19 cellular contexts compared by ENCODE assay signal in the genomic region with DNA sequence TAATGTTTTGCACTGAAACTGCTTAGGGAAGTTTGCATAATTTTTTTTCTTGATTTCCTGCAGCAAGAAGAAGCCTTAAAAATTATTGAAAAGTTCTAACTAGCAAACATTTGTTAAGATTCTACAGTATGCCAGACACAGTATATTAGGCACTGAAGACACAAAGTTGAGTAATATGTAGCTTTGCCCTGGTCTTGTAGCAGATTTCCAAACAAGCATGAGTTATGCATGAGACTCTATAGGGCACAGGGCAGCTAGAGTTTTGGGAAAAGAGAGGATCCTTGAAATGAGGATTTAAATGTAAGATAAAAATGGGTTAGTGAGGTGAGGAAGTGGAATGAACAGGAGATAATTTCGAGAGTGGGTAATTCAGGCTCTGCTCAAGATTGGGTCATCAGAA. TPM values are rescaled to one million over a fixed set of nuclear protein-coding genes. Genes with fewer than 3 reads are reported as not detected.
DNase-seq lines count a peak whose midpoint lies in the region; ATAC-seq and TF ChIP-seq lines count a peak whose summit lies in the region.
"Had no signal": no experiment of that assay in that cellular context is flagged by ENCODE, and none has a peak within 500 bp of the region (broad histone marks: within the 10 kb centered on the region; RNA-seq: fewer than 3 reads in every experiment).

No MANE protein-coding gene starts in this region.

- peaks cover 6% of the 10 kb centered on the region for H3K36me3 Mint-ChIP-seq in activated CD4-positive, alpha-beta T cell treated with anti-CD3 and anti-CD28 coated beads, Interleukin-2, amount 10 ng/mL, durations not matched to agents 24 days and 14 days (ENCODE audit: low read depth)
- H3K36me3 Mint-ChIP-seq in activated naive CD8-positive, alpha-beta T cell treated with anti-CD3 and anti-CD28 coated beads, Interleukin-2, amount 50 U/mL, for 24 hours (ENCODE audit: low read depth), result no peaks in the 10 kb centered on the region

- H3K4me3 ChIP-seq in neutrophil (ENCODE audit: low read depth in 1 of 2, low read length in 1 of 2), result peak overlapping the region in 1 of 2 experiments; percentile 16
- H3K4me3 ChIP-seq: hepatocyte, MG63, testis had no signal

- no peaks in the 10 kb centered on the region for H3K27me3 ChIP-seq in neutrophil
- H3K27me3 ChIP-seq: hepatocyte, MG63, testis had no signal

- H3K36me3 ChIP-seq in neutrophil, result no peaks in the 10 kb centered on the region
- H3K36me3 ChIP-seq: MG63 had no signal

- no peaks in the 10 kb centered on the region for H3K27me3 Mint-ChIP-seq in activated CD4-positive, alpha-beta T cell treated with anti-CD3 and anti-CD28 coated beads, Interleukin-2, amount 10 ng/mL, durations not matched to agents 24 days and 14 days
- no peaks in the 10 kb centered on the region for H3K27me3 Mint-ChIP-seq in activated naive CD8-positive, alpha-beta T cell treated with anti-CD3 and anti-CD28 coated beads, Interleukin-2, amount 50 U/mL, for 24 hours
- H3K27me3 Mint-ChIP-seq: progenitor cell of endocrine pancreas had no signal

- peak overlapping the region; percentile 76 for H3K27ac ChIP-seq in neutrophil
- H3K27ac ChIP-seq: hepatocyte, testis had no signal

- TF ChIP-seq CTCF in neutrophil (IDR thresholded peaks at IDR 0.05), result no peak

- no peak for DNase-seq in activated CD4-positive, alpha-beta T cell treated with anti-CD3 and anti-CD28 coated beads, Interleukin-2, amount 10 ng/mL, durations not matched to agents 24 days and 14 days
- DNase-seq in activated CD4-positive, alpha-beta T cell treated with anti-CD3 and anti-CD28 coated beads for 1 hour, result no peak
- DNase-seq in MV-4-11 (lab: John Stamatoyannopoulos, UW) (peak; percentile 9), NCI-H345 treated with DMSO at 0.1 percent for 48 hours (lab: John Stamatoyannopoulos, UW; ENCODE audit: unreplicated experiment) (no peak), Right ventricle myocardium inferior (ENCODE audit: missing footprints) (no peak)
- no peak for DNase-seq in activated naive CD8-positive, alpha-beta T cell treated with anti-CD3 and anti-CD28 coated beads, Interleukin-2, amount 50 U/mL, for 24 hours
- no peak for DNase-seq in stimulated activated CD4-positive, alpha-beta T cell treated with anti-CD3 and anti-CD28 coated beads, Interleukin-4, amount 100 ng/mL, for 24 hours
- DNase-seq: ACHN; activated gamma-delta T cell treated with Interleukin-2 at 50 U/mL for 16 hours; cerebellar nuclear complex; erythroblast; MG63; NCI-H2171 treated with DMSO at 0.1 percent for 48 hours; stimulated activated CD4-positive, alpha-beta T cell treated with anti-CD3 and anti-CD28 coated beads, Interleukin-12 subunit alpha, Interleukin-12 subunit beta, amount 100 ng/mL, for 4 hours; testis had no signal

- peak overlapping the region; percentile 57 for H3K4me3 Mint-ChIP-seq in activated CD4-positive, alpha-beta T cell treated with anti-CD3 and anti-CD28 coated beads, Interleukin-2, amount 10 ng/mL, durations not matched to agents 24 days and 14 days
- peak overlapping the region; percentile 10 for H3K4me3 Mint-ChIP-seq in activated naive CD8-positive, alpha-beta T cell treated with anti-CD3 and anti-CD28 coated beads, Interleukin-2, amount 50 U/mL, for 24 hours

- peak overlapping the region; percentile 88 for H3K27ac Mint-ChIP-seq in activated CD4-positive, alpha-beta T cell treated with anti-CD3 and anti-CD28 coated beads, Interleukin-2, amount 10 ng/mL, durations not matched to agents 24 days and 14 days
- peak overlapping the region; percentile 84 for H3K27ac Mint-ChIP-seq in activated naive CD8-positive, alpha-beta T cell treated with anti-CD3 and anti-CD28 coated beads, Interleukin-2, amount 50 U/mL, for 24 hours
- H3K27ac Mint-ChIP-seq: progenitor cell of endocrine pancreas had no signal

- no peak for ATAC-seq in activated naive CD8-positive, alpha-beta T cell treated with anti-CD3 and anti-CD28 coated beads, Interleukin-2, amount 50 U/mL, for 24 hours
- ATAC-seq in Right ventricle myocardium inferior, result no peak
- ATAC-seq: SK-N-SH treated with all-trans-retinoic acid at 6 μM for 48 hours had no signal

- no peaks in the 10 kb centered on the region for H3K9me3 ChIP-seq in neutrophil
- H3K9me3 ChIP-seq: MG63, testis had no signal

- peaks cover 15% of the 10 kb centered on the region for H3K9me3 Mint-ChIP-seq in activated CD4-positive, alpha-beta T cell treated with anti-CD3 and anti-CD28 coated beads, Interleukin-2, amount 10 ng/mL, durations not matched to agents 24 days and 14 days
- H3K9me3 Mint-ChIP-seq in activated naive CD8-positive, alpha-beta T cell treated with anti-CD3 and anti-CD28 coated beads, Interleukin-2, amount 50 U/mL, for 24 hours, result no peaks in the 10 kb centered on the region

- peaks cover 43% of the 10 kb centered on the region for H3K4me1 Mint-ChIP-seq in activated CD4-positive, alpha-beta T cell treated with anti-CD3 and anti-CD28 coated beads, Interleukin-2, amount 10 ng/mL, durations not matched to agents 24 days and 14 days
- H3K4me1 Mint-ChIP-seq in activated naive CD8-positive, alpha-beta T cell treated with anti-CD3 and anti-CD28 coated beads, Interleukin-2, amount 50 U/mL, for 24 hours, result peaks cover 38% of the 10 kb centered on the region

- H3K4me1 ChIP-seq in neutrophil (ENCODE audit: control insufficient read depth in 1 of 2, insufficient read depth in 1 of 2, low read depth in 1 of 2, low read length in 1 of 2), result peaks cover 23 to 35% of the 10 kb centered on the region in 2 experiments
- H3K4me1 ChIP-seq: testis had no signal

- intact Hi-C loops in activated CD4-positive, alpha-beta T cell treated with anti-CD3 and anti-CD28 coated beads, Interleukin-2, amount 10 ng/mL, durations not matched to agents 24 days and 14 days (cut with micrococcal nuclease), result loop anchor here (2.0 kb wide), 2 partner anchors 15 to 31 kb away; no protein-coding TSS in a partner anchor
- intact Hi-C loops in Right ventricle myocardium inferior (cut with DNase I), result no loop called here

RNA-seq across cellular contexts. Expression of a gene that starts 8.6 kb away (rescaled TPM):
- 26.2 and 26.8 TPM in 2 replicates for total RNA-seq in activated CD4-positive, alpha-beta T cell treated with anti-CD3 and anti-CD28 coated beads, Interleukin-2, amount 10 ng/mL, durations not matched to agents 24 days and 14 days
- 5.9 TPM for total RNA-seq in Right ventricle myocardium inferior
